1 cellular context compared by ENCODE assay signal in genomic region chr22:35928273-35928798, GRCh38.
TF ChIP-seq lines count a peak whose summit lies in the region.

No MANE protein-coding gene starts in this region.

TF ChIP-seq in GM23338, 12 proteins besides CTCF, POLR2A, EP300 and RAD21:
- TF ChIP-seq ZNF462 (CRISPR knock-in tag; IDR thresholded peaks at IDR 0.05) (no peak), ZNF331 (CRISPR knock-in tag; IDR thresholded peaks at IDR 0.05; ENCODE audit: low read depth) (no peak), REST (IDR thresholded peaks at IDR 0.05; ENCODE audit: unreplicated experiment) (no peak), STAT1 (IDR thresholded peaks at IDR 0.05; ENCODE audit: unreplicated experiment) (no peak), JUNB (IDR thresholded peaks at IDR 0.05; ENCODE audit: unreplicated experiment) (no peak), EZH2phosphoT487 (IDR thresholded peaks at IDR 0.05; ENCODE audit: unreplicated experiment) (no peak), ZNF114 (CRISPR knock-in tag; IDR thresholded peaks at IDR 0.05) (no peak)
